In the genomic region with DNA sequence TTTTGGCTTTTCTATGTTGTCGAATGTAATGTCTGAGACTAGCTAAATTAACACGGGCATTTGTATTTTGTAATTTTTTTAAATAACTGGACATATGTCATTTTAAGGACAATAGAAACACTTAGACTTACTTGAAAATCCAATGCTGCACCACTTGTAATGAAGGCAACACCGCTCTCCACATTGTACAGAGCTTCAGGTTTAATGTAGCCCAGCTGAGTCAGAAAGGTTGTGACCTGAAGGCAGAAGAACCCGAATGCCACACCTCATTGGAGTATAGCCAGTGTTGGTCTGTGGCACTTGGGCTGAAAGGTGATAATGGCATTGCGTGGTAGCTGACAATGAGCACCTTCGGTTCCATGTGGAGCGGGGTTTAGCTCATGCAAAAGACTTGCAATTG, we compare ENCODE assay signal across 22 cellular contexts.
"Had no signal": no experiment of that assay in that cellular context is flagged by ENCODE, and none has a peak within 500 bp of the region (broad histone marks: within the 10 kb centered on the region; RNA-seq: fewer than 3 reads in every experiment).

No MANE protein-coding gene starts in this region.

- H3K4me3 ChIP-seq: K562, SJSA1, SK-N-MC had no signal

- H3K9ac ChIP-seq: KMS-11 had no signal

- H3K9me3 ChIP-seq: SJSA1 had no signal

- FAIRE-seq: K562, RCC 7860 had no signal

- H3K27me3 ChIP-seq: SJSA1 had no signal

- H3K4me2 ChIP-seq: KMS-11 had no signal

- ATAC-seq: K562 had no signal

- H3K4me1 ChIP-seq: SJSA1 had no signal

- DNase-seq: Kasumi-1, MV-4-11, NCI-H1048, NCI-H1105, NCI-H1417 treated with DMSO at 0.1 percent for 48 hours, NCI-H146, NCI-H1694 treated with DMSO at 0.1 percent for 48 hours, NCI-H1930, NCI-H2081, NCI-H2107, NCI-H2227 treated with DMSO at 0.1 percent for 48 hours, NCI-H524, NCI-H526 treated with DMSO at 0.1 percent for 48 hours, NCI-H748 treated with DMSO at 0.1 percent for 48 hours, Right ventricle myocardium superior, RPMI8226, SIG-M5 had no signal

- H3K27ac ChIP-seq: KMS-11, SJSA1, SK-N-MC had no signal
